22 cellular contexts compared by ENCODE assay signal in genomic region chr15:53437985-53438841, GRCh38.
"Had no signal": no experiment of that assay in that cellular context is flagged by ENCODE, and none has a peak within 500 bp of the region (broad histone marks: within the 10 kb centered on the region; RNA-seq: fewer than 3 reads in every experiment).

No MANE protein-coding gene starts in this region.

- ATAC-seq: esophagus mucosa; gastrocnemius medialis; mucosa of descending colon; stimulated activated effector memory CD8-positive, alpha-beta T cell treated with anti-CD3 and anti-CD28 coated beads, Interleukin-12 subunit alpha, Interleukin-12 subunit beta, amount 100 ng/mL, for 72 hours had no signal

- H3K27me3 ChIP-seq: gastrocnemius medialis, neural progenitor cell, right atrium auricular region, sigmoid colon, stomach, thyroid gland, vagina had no signal

- H3K27ac ChIP-seq: epithelial cell of prostate, gastrocnemius medialis, neural progenitor cell, parathyroid adenoma, right atrium auricular region, sigmoid colon, stomach, thyroid gland, vagina had no signal

- H3K36me3 ChIP-seq: gastrocnemius medialis, neural progenitor cell, right atrium auricular region, sigmoid colon, stomach, thyroid gland, vagina had no signal

- DNase-seq: effector CD8-positive, alpha-beta T cell; endodermal cell; foreskin fibroblast; gastrocnemius medialis; head of caudate nucleus; mesenchymal stem cell; mucosa of descending colon; naive B cell; sigmoid colon; stimulated activated CD4-positive, alpha-beta T cell treated with anti-CD3 and anti-CD28 coated beads, Interleukin-2, amount 100 ng/mL, for 24 hours; stimulated activated CD4-positive, alpha-beta T cell treated with anti-CD3 and anti-CD28 coated beads, Interleukin-4, amount 100 ng/mL, for 24 hours; stimulated activated naive CD4-positive, alpha-beta T cell treated with Interleukin-2 at 50 U/mL for 16 hours; stomach; thyroid gland; trophoblast cell had no signal

- H3K4me1 ChIP-seq: gastrocnemius medialis, parathyroid adenoma, right atrium auricular region, sigmoid colon, stomach, thyroid gland, vagina had no signal

- H3K4me3 ChIP-seq: gastrocnemius medialis, mucosa of descending colon, neural progenitor cell, right atrium auricular region, sigmoid colon, stomach, thyroid gland, vagina had no signal

- H3K9ac ChIP-seq: neural progenitor cell, parathyroid adenoma had no signal

- H3K9me3 ChIP-seq: gastrocnemius medialis, mucosa of descending colon, right atrium auricular region, sigmoid colon, stomach, thyroid gland, vagina had no signal
